In genomic region chr2:203943493-203944382, GRCh38 we compare ENCODE assay signal across 14 cellular contexts. TPM values are rescaled to one million over a fixed set of nuclear protein-coding genes. Genes with fewer than 3 reads are reported as not detected.
DNase-seq lines count a peak whose midpoint lies in the region; ATAC-seq, FAIRE-seq and TF ChIP-seq lines count a peak whose summit lies in the region.
"Not testable (repeated sequence)": the region's sequence is repeated elsewhere in the genome, so short reads cannot be mapped to it uniquely, and the experiment has no call there.
"Had no signal": no experiment of that assay in that cellular context is flagged by ENCODE, and none has a peak within 500 bp of the region (broad histone marks: within the 10 kb centered on the region; RNA-seq: fewer than 3 reads in every experiment).

No MANE protein-coding gene starts in this region.

- H4K20me1 ChIP-seq in OCI-LY3 (ENCODE audit: insufficient read depth, low read length); K562 (replicated peaks; ENCODE audit: control insufficient read depth, insufficient read depth, low read length): not testable (repeated sequence)

- H3K36me3 ChIP-seq in BE2C; OCI-LY3 (replicated peaks; ENCODE audit: low read depth, low read length); K562 (ENCODE audit: control insufficient read depth, insufficient read depth, low read length); esophagus squamous epithelium: not testable (repeated sequence)

- not testable (repeated sequence) for H3K79me2 ChIP-seq in OCI-LY3 (ENCODE audit: low read length); K562 (ENCODE audit: control insufficient read depth, insufficient read depth, low read length)

- not testable (repeated sequence) for BruUV-seq in K562 (replicated peaks; lab: Mats Ljungman, UMichigan)

- H2AFZ ChIP-seq in OCI-LY3 (ENCODE audit: low read depth, low read length); K562 (ENCODE audit: low read depth, low read length): not testable (repeated sequence)

- TF ChIP-seq POLR2A in K562 (conservative IDR thresholded peaks at IDR 0.05); esophagus squamous epithelium (IDR thresholded peaks at IDR 0.05): not testable (repeated sequence)

- CTCF ChIA-PET in K562 (lab: Yijun Ruan, JAX; ENCODE audit: low intra/inter-chr PET ratio), result not testable (repeated sequence)

- peak overlapping the region; percentile 73 for H3K27ac Mint-ChIP-seq in activated T-helper 17 cell treated with anti-CD3 and anti-CD28 coated beads, Interleukin-2, amount 50 U/mL, for 72 hours

- 5% methylated on average over 4 of the region's 7 CpGs for WGBS in K562 (ENCODE audit: insufficient coverage, low coverage, missing lambda C conversion rate)
- WGBS in esophagus squamous epithelium, 2 donors, result 55 to 66% methylated on average over 3 to 7 of the region's 7 CpGs

- not testable (repeated sequence) for H3K9me3 Mint-ChIP-seq in activated T-helper 17 cell treated with anti-CD3 and anti-CD28 coated beads, Interleukin-2, amount 50 U/mL, for 72 hours

- H3K4me1 Mint-ChIP-seq in activated T-helper 17 cell treated with anti-CD3 and anti-CD28 coated beads, Interleukin-2, amount 50 U/mL, for 72 hours, result peaks cover 50% of the 10 kb centered on the region

- POLR2A ChIA-PET in K562 (lab: Yijun Ruan, JAX), result not testable (repeated sequence)

- not testable (repeated sequence) for H3K27me3 Mint-ChIP-seq in activated T-helper 17 cell treated with anti-CD3 and anti-CD28 coated beads, Interleukin-2, amount 50 U/mL, for 72 hours

- H3K4me1 ChIP-seq in BE2C; K562 (replicated peaks in 1 of 2; ENCODE audit: control insufficient read depth in 2 of 2, insufficient read depth in 2 of 2, low read length in 2 of 2): not testable (repeated sequence)
- peaks cover 13% of the 10 kb centered on the region for H3K4me1 ChIP-seq in OCI-LY3 (ENCODE audit: low read length)
- H3K4me1 ChIP-seq in esophagus squamous epithelium, result peaks cover 0 to 12% (median 0%) of the 10 kb centered on the region in 3 donors

- not testable (repeated sequence) for H3K9me3 ChIP-seq in BE2C; OCI-LY3 (ENCODE audit: insufficient read depth, low read length); K562 (replicated peaks; ENCODE audit: control insufficient read depth, insufficient read depth, low read depth, low read length); esophagus squamous epithelium

- peak; percentile 16 for ATAC-seq in activated T-helper 17 cell treated with anti-CD3 and anti-CD28 coated beads, Interleukin-2, amount 50 U/mL, for 72 hours (replicated peaks)
- not testable (repeated sequence) for ATAC-seq in K562

- not testable (repeated sequence) for H3K4me3 ChIP-seq in BE2C (ENCODE audit: low read depth, low read length); OCI-LY3 (ENCODE audit: low read length); K562
- peak overlapping the region in 1 of 4 donors; percentile 2 for H3K4me3 ChIP-seq in esophagus squamous epithelium

- not testable (repeated sequence) for H3K4me2 ChIP-seq in OCI-LY3 (ENCODE audit: low read length); K562 (ENCODE audit: insufficient read depth, low read length)

- not testable (repeated sequence) for H3K27ac ChIP-seq in OCI-LY3 (ENCODE audit: low read length); K562 (ENCODE audit: extremely low read depth, low read depth, low read length)
- peak overlapping the region; percentile 42 to 63 (median 51) for H3K27ac ChIP-seq in esophagus squamous epithelium

- FAIRE-seq in K562 (lab: Jason Lieb, UNC), result not testable (repeated sequence)

- H3K9ac ChIP-seq in OCI-LY3 (ENCODE audit: low read length); K562 (ENCODE audit: insufficient read depth in 1 of 2, low read depth in 2 of 2, low read length in 2 of 2): not testable (repeated sequence)

- in situ Hi-C loops in K562 (cut with MboI), result not testable (repeated sequence)

- DNase-seq in BE2C; K562 (ENCODE audit: extremely low read depth in 1 of 4, low spot score in 3 of 4); esophagus squamous epithelium (lab: John Stamatoyannopoulos, UW): not testable (repeated sequence)
- DNase-seq in activated CD4-positive, alpha-beta T cell treated with anti-CD3 and anti-CD28 coated beads for 48 hours, result peak; percentile 53
- DNase-seq in stimulated activated CD4-positive, alpha-beta T cell treated with anti-CD3 and anti-CD28 coated beads, Interleukin-1b, Interleukin-23, amount 100 ng/mL, for 48 hours, result peak; percentile 46

- not testable (repeated sequence) for TF ChIP-seq RAD21 in K562 (CRISPR knock-in tag; conservative IDR thresholded peaks at IDR 0.05 in 1 of 2, IDR thresholded peaks at IDR 0.05 in 1 of 2)

- not testable (repeated sequence) for H3K9me1 ChIP-seq in K562 (ENCODE audit: control insufficient read depth, insufficient read depth, low read length)

- peak overlapping the region; percentile 98 for H3K4me3 Mint-ChIP-seq in activated T-helper 17 cell treated with anti-CD3 and anti-CD28 coated beads, Interleukin-2, amount 50 U/mL, for 72 hours

- not testable (repeated sequence) for TF ChIP-seq EP300 in K562 (IDR thresholded peaks at IDR 0.05; ENCODE audit: low read length)

- TF ChIP-seq CTCF in BE2C (IDR thresholded peaks at IDR 0.05; ENCODE audit: low read depth, low read length) (0 out of 2 replicates have a peak, but pooled peaks have one; percentile 16), GM12872 (IDR thresholded peaks at IDR 0.05; ENCODE audit: insufficient read depth, low read depth, low read length) (0 out of 3 replicates have a peak, but pooled peaks have one; percentile 21), OCI-LY3 (IDR thresholded peaks at IDR 0.05; ENCODE audit: low read depth, low read length) (peak; percentile 32; the same call in 1 of the 2 replicates)
- TF ChIP-seq CTCF in K562 (IDR thresholded peaks at IDR 0.05 in 2 of 3, conservative IDR thresholded peaks at IDR 0.05 in 1 of 3; ENCODE audit: insufficient read depth in 2 of 3, low read depth in 1 of 3, low read length in 3 of 3); esophagus squamous epithelium (IDR thresholded peaks at IDR 0.05): not testable (repeated sequence)

- intact Hi-C loops in K562 (cut with micrococcal nuclease); esophagus squamous epithelium (cut with DNase I): not testable (repeated sequence)

- H3K27me3 ChIP-seq in BE2C; OCI-LY3 (ENCODE audit: low read depth, low read length); K562 (ENCODE audit: control insufficient read depth in 2 of 2, insufficient read depth in 2 of 2, low read length in 2 of 2); esophagus squamous epithelium: not testable (repeated sequence)

- peaks cover 100% of the 10 kb centered on the region for H3K36me3 Mint-ChIP-seq in activated T-helper 17 cell treated with anti-CD3 and anti-CD28 coated beads, Interleukin-2, amount 50 U/mL, for 72 hours (ENCODE audit: low read depth)

TF ChIP-seq in K562, 482 proteins besides CTCF, POLR2A, EP300 and RAD21:
- peak; percentile 42 for TF ChIP-seq NFIC (IDR thresholded peaks at IDR 0.05)

RNA-seq across cellular contexts. Expression of gene ICOS, which starts 7.2 kb away (rescaled TPM):
- not detected for polyA plus RNA-seq in BE2C (2012; ENCODE audit: insufficient read depth, insufficient read length, low read depth)
- 100 to 1,000 TPM; 146 to 194 TPM for total RNA-seq in activated T-helper 17 cell treated with anti-CD3 and anti-CD28 coated beads, Interleukin-2, amount 50 U/mL, for 72 hours
- total RNA-seq in K562 (2011; cell fraction: chromatin; rRNA removed; ENCODE audit: low replicate concordance), result not detected in 2 replicates
- not detected in 2 replicates for total RNA-seq in K562 (2011; cell fraction: nucleolus; rRNA removed)
- total RNA-seq in K562 (2011; cell fraction: nucleoplasm; rRNA removed), result not detected in 2 replicates
- total RNA-seq in K562 (2014; rRNA removed) (not detected in 2 replicates), K562 (2014; rRNA removed; fragmentation: Illumina TruSeq; extraction: Trizol) (not detected in 2 replicates), K562 (2015; rRNA removed; fragmentation: Illumina TruSeq; extraction: Trizol) (not detected in 2 replicates), K562 (2021) (0.27 TPM in 1 of 2 replicates, not detected in the other), esophagus squamous epithelium (under 1 TPM in 3 of 4 donors, not detected in 1; 0.48 to 0.85 (median 0.76) TPM)
- polyA plus RNA-seq in K562 (2011; rRNA removed) (not detected in 2 replicates), K562 (2014; fragmentation: Illumina TruSeq; extraction: Trizol) (not detected in 2 replicates), K562 (2014; fragmentation: Nextera tagmentation; extraction: Ambion mirVana) (not detected), K562 (2014; rRNA removed) (not detected in 2 replicates)
- not detected in 2 replicates for polyA plus RNA-seq in K562 (2011; cell fraction: cytosol; rRNA removed)
- polyA plus RNA-seq in K562 (2011; cell fraction: nucleus; rRNA removed), result not detected in 2 replicates
- polyA plus RNA-seq in K562 (2012), result not detected in 2 replicates
- polyA minus RNA-seq in K562 (2011; rRNA and poly(A)+ RNA removed), result not detected in 2 replicates
- not detected in 2 replicates for polyA minus RNA-seq in K562 (2011; cell fraction: cytosol; rRNA and poly(A)+ RNA removed)
- not detected in 2 replicates for polyA minus RNA-seq in K562 (2011; cell fraction: nucleus; rRNA and poly(A)+ RNA removed)
- total RNA-seq: A172, ascending aorta, cardiac septum, myocyte, PC-3, Right ventricle myocardium inferior had no signal

Comparison
In these comparisons a context has a peak if more than half of its experiments do, and no peak if none do; other contexts are left out.
1. RNA of gene ICOS, which starts 7.2 kb away (total RNA-seq): 146 to 194 TPM in activated T-helper 17 cell treated with anti-CD3 and anti-CD28 coated beads, Interleukin-2, amount 50 U/mL, for 72 hours; 0.48 to 0.85 TPM in esophagus squamous epithelium and 0.27 TPM in K562; every median in the first group is over 10 times any median in the second.